ENCODE assay signal across 9 cellular contexts in genomic region chr4:89000844-89001360, GRCh38. TPM values are rescaled to one million over a fixed set of nuclear protein-coding genes. Genes with fewer than 3 reads are reported as not detected.
DNase-seq lines count a peak whose midpoint lies in the region; ATAC-seq and TF ChIP-seq lines count a peak whose summit lies in the region.
"Had no signal": no experiment of that assay in that cellular context is flagged by ENCODE, and none has a peak within 500 bp of the region (broad histone marks: within the 10 kb centered on the region; RNA-seq: fewer than 3 reads in every experiment).

No MANE protein-coding gene starts in this region.

- intact Hi-C loops in mucosa of descending colon (cut with DNase I, micrococcal nuclease): no loop called here

- DNase-seq in HAP-1 (ENCODE audit: low spot score in 2 of 2) (peak; percentile 28 to 52), NCI-H2081 treated with DMSO at 0.1 percent for 48 hours (lab: John Stamatoyannopoulos, UW) (peak; percentile 92), astrocyte of the hippocampus (ENCODE audit: low read depth, low spot score) (peak; percentile 56), mucosa of descending colon (peak in 1 of 3 donors; percentile 41), T-helper 9 cell (no peak)
- no peak for DNase-seq in activated naive CD4-positive, alpha-beta T cell treated with Interleukin-2 at 50 U/mL for 16 hours
- no peak for DNase-seq in activated CD4-positive, alpha-beta T cell treated with anti-CD3 and anti-CD28 coated beads, Interleukin-2, amount 50 U/mL, for 48 hours
- DNase-seq: left cardiac atrium had no signal

- H3K9me3 ChIP-seq in HAP-1: no peaks in the 10 kb centered on the region
- no peaks in the 10 kb centered on the region for H3K9me3 ChIP-seq in mucosa of descending colon

- H3K36me3 ChIP-seq in HAP-1 (replicated peaks) (no peaks in the 10 kb centered on the region), mucosa of descending colon (ENCODE audit: low read depth) (no peaks in the 10 kb centered on the region)

- H3K4me3 ChIP-seq in HAP-1: no peak overlapping the region
- no peak overlapping the region for H3K4me3 ChIP-seq in mucosa of descending colon

- peaks cover 23% of the 10 kb centered on the region for H3K4me1 ChIP-seq in HAP-1
- peaks cover 5% of the 10 kb centered on the region for H3K4me1 ChIP-seq in mucosa of descending colon (ENCODE audit: low read depth)

- TF ChIP-seq CTCF in mucosa of descending colon (IDR thresholded peaks at IDR 0.05): no peak

- in situ Hi-C loops in HAP-1 (cut with MboI; ENCODE audit: low sequenced_read_pairs): no loop called here

- ATAC-seq in mucosa of descending colon: peak; percentile 97
- ATAC-seq in HG02884 (IDR thresholded peaks at IDR 0.05; ENCODE audit: unreplicated experiment): no peak

- no peaks in the 10 kb centered on the region for H3K27me3 ChIP-seq in HAP-1 (ENCODE audit: low read depth)

RNA-seq across cellular contexts. Expression of gene FAM13A, which starts 56.1 kb away (rescaled TPM):
- 10 to 100 TPM; 41.6 to 60.1 (median 50.2) TPM for total RNA-seq in mucosa of descending colon

Comparison
In these comparisons a context has a peak if more than half of its experiments do, and no peak if none do; other contexts are left out.
1. DNase-seq: peak in HAP-1 (2 of 2), NCI-H2081 treated with DMSO at 0.1 percent for 48 hours (single experiment) and astrocyte of the hippocampus (single experiment); none in activated naive CD4-positive, alpha-beta T cell treated with Interleukin-2 at 50 U/mL for 16 hours (single experiment), T-helper 9 cell (single experiment) and activated CD4-positive, alpha-beta T cell treated with anti-CD3 and anti-CD28 coated beads, Interleukin-2, amount 50 U/mL, for 48 hours (0 of 2).